Comparison of ENCODE assay signal across 20 cellular contexts in genomic region chr22:35728639-35729308, GRCh38. TPM values are rescaled to one million over a fixed set of nuclear protein-coding genes. Genes with fewer than 3 reads are reported as not detected.
A peak's percentile ranks its signal among the peaks of the same experiment; 100 is the strongest.
DNase-seq lines count a peak whose midpoint lies in the region; ATAC-seq and TF ChIP-seq lines count a peak whose summit lies in the region.
"Had no signal": no experiment of that assay in that cellular context is flagged by ENCODE, and none has a peak within 500 bp of the region (broad histone marks: within the 10 kb centered on the region; RNA-seq: fewer than 3 reads in every experiment).

No MANE protein-coding gene starts in this region.

- no peaks in the 10 kb centered on the region for H3K27me3 ChIP-seq in foreskin keratinocyte
- H3K27me3 ChIP-seq: hepatocyte, upper lobe of right lung had no signal

- peak; percentile 38 for TF ChIP-seq CTCF in foreskin keratinocyte (conservative IDR thresholded peaks at IDR 0.05)

- H3K4me1 ChIP-seq in foreskin keratinocyte, result peaks cover 3% of the 10 kb centered on the region
- H3K4me1 ChIP-seq: upper lobe of right lung had no signal

- H3K27ac ChIP-seq in foreskin keratinocyte, result no peak overlapping the region
- H3K27ac ChIP-seq: hepatocyte, upper lobe of right lung had no signal

- peak; percentile 49 for DNase-seq in DMS 273 treated with DMSO at 0.1 percent for 48 hours (lab: John Stamatoyannopoulos, UW)
- peak; percentile 86 for DNase-seq in NCI-H1105 treated with DMSO at 0.1 percent for 48 hours (lab: John Stamatoyannopoulos, UW)
- DNase-seq in NCI-H748 treated with DMSO at 0.1 percent for 48 hours (lab: John Stamatoyannopoulos, UW), result peak; percentile 16
- peak in 1 of 2 donors; percentile 51 for DNase-seq in foreskin keratinocyte
- DNase-seq in EL, result no peak
- DNase-seq in stimulated activated CD4-positive, alpha-beta T cell treated with anti-CD3 and anti-CD28 coated beads, Interleukin-15, amount 100 ng/mL, for 24 hours, result no peak
- DNase-seq in HuH-7.5 (ENCODE audit: low spot score), result no peak
- DNase-seq in ecto neural progenitor cell (ENCODE audit: low spot score), result no peak
- DNase-seq: activated CD4-positive, alpha-beta T cell treated with anti-CD3 and anti-CD28 coated beads for 4 hours; activated T-cell treated with anti-CD3 and anti-CD28 coated beads, Interleukin-2, amount 50 U/mL, for 48 hours; AML-193; MM.1S; naive thymus-derived CD8-positive, alpha-beta T cell; T-helper 2 cell; upper lobe of right lung had no signal

- ATAC-seq in foreskin keratinocyte, result no peak
- ATAC-seq: GM12878; naive thymus-derived CD8-positive, alpha-beta T cell; Panc1; upper lobe of right lung had no signal

RNA-seq across cellular contexts. Expression of gene APOL5, which starts 11.1 kb away (rescaled TPM):
- not detected in 2 replicates for total RNA-seq in foreskin keratinocyte
- polyA plus RNA-seq in foreskin keratinocyte, result not detected in 2 replicates
- total RNA-seq: chondrocyte; GM12878; hepatocyte; liver; naive thymus-derived CD8-positive, alpha-beta T cell; upper lobe of right lung had no signal
- polyA plus RNA-seq: GM12878; hepatocyte; naive thymus-derived CD8-positive, alpha-beta T cell had no signal

Comparison
In these comparisons a context has a peak if more than half of its experiments do, and no peak if none do; other contexts are left out.
1. DNase-seq: peak in DMS 273 treated with DMSO at 0.1 percent for 48 hours (single experiment), NCI-H1105 treated with DMSO at 0.1 percent for 48 hours (single experiment) and NCI-H748 treated with DMSO at 0.1 percent for 48 hours (single experiment); none in EL (single experiment), stimulated activated CD4-positive, alpha-beta T cell treated with anti-CD3 and anti-CD28 coated beads, Interleukin-15, amount 100 ng/mL, for 24 hours (single experiment), HuH-7.5 (single experiment) and ecto neural progenitor cell (single experiment).